In the genomic region with DNA sequence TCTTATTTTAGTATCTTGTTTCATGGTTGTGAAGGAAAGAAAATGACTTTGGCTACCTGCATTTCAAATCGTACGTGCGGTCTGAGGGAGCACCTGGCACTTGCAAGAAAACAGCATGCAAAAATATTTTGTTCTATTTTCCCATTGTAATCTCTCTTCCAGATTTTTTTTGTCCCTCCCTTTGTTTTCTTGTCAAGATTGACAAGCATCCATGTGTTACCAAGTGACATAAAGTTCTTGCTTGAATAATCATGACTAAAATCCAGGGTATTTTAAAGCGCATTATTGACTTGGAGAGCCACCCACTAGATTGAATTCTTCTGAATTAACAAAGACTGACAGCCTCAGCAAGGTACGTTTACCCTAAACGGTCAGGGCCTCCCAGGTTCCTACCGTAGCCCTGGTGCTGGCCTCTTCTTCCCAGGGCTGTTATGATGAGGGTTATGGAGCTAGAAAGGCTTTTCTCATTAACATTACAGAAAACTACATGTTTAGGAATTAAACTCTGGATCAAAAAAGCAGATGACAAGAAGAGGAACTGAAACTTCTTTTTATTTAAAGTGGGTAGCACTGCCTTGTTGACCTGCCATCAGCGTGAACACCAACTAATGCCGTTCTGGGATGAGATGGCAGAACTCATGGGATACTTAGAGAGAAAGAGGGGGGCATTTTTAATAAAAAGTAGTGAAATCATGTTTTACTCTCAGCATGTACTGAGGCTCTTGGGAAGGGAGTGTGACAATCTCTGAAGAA, we compare ENCODE assay signal across 2 cellular contexts.
TF ChIP-seq lines count a peak whose summit lies in the region.

No MANE protein-coding gene starts in this region.

TF ChIP-seq in GM12878, 131 proteins besides CTCF, POLR2A, EP300 and RAD21 (continued from another document and continues in another):
- TF ChIP-seq, protein P1, sequence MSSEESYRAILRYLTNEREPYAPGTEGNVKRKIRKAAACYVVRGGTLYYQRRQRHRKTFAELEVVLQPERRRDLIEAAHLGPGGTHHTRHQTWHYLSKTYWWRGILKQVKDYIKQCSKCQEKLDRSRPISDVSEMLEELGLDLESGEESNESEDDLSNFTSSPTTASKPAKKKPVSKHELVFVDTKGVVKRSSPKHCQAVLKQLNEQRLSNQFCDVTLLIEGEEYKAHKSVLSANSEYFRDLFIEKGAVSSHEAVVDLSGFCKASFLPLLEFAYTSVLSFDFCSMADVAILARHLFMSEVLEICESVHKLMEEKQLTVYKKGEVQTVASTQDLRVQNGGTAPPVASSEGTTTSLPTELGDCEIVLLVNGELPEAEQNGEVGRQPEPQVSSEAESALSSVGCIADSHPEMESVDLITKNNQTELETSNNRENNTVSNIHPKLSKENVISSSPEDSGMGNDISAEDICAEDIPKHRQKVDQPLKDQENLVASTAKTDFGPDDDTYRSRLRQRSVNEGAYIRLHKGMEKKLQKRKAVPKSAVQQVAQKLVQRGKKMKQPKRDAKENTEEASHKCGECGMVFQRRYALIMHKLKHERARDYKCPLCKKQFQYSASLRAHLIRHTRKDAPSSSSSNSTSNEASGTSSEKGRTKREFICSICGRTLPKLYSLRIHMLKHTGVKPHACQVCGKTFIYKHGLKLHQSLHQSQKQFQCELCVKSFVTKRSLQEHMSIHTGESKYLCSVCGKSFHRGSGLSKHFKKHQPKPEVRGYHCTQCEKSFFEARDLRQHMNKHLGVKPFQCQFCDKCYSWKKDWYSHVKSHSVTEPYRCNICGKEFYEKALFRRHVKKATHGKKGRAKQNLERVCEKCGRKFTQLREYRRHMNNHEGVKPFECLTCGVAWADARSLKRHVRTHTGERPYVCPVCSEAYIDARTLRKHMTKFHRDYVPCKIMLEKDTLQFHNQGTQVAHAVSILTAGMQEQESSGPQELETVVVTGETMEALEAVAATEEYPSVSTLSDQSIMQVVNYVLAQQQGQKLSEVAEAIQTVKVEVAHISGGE (CRISPR knock-in tag; IDR thresholded peaks at IDR 0.05): no peak
- no peak for TF ChIP-seq EZH2 (IDR thresholded peaks at IDR 0.05; ENCODE audit: borderline replicate concordance, control insufficient read depth, low read depth, low read length)
- TF ChIP-seq, protein P2, sequence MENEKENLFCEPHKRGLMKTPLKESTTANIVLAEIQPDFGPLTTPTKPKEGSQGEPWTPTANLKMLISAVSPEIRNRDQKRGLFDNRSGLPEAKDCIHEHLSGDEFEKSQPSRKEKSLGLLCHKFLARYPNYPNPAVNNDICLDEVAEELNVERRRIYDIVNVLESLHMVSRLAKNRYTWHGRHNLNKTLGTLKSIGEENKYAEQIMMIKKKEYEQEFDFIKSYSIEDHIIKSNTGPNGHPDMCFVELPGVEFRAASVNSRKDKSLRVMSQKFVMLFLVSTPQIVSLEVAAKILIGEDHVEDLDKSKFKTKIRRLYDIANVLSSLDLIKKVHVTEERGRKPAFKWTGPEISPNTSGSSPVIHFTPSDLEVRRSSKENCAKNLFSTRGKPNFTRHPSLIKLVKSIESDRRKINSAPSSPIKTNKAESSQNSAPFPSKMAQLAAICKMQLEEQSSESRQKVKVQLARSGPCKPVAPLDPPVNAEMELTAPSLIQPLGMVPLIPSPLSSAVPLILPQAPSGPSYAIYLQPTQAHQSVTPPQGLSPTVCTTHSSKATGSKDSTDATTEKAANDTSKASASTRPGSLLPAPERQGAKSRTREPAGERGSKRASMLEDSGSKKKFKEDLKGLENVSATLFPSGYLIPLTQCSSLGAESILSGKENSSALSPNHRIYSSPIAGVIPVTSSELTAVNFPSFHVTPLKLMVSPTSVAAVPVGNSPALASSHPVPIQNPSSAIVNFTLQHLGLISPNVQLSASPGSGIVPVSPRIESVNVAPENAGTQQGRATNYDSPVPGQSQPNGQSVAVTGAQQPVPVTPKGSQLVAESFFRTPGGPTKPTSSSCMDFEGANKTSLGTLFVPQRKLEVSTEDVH (IDR thresholded peaks at IDR 0.05; ENCODE audit: low read depth, partially characterized antibody): no peak
- no peak for TF ChIP-seq NR2C2 (IDR thresholded peaks at IDR 0.05; ENCODE audit: borderline replicate concordance, control insufficient read depth, insufficient read length, low read depth)
- TF ChIP-seq TCF7 (IDR thresholded peaks at IDR 0.05; ENCODE audit: borderline replicate concordance): no peak; the same call in 1 of the 2 replicates
- TF ChIP-seq STAT3 (IDR thresholded peaks at IDR 0.05; ENCODE audit: low read depth, low read length): no peak
- TF ChIP-seq ZBED1 (IDR thresholded peaks at IDR 0.05; ENCODE audit: borderline replicate concordance): no peak
- no peak for TF ChIP-seq ZSCAN29 (IDR thresholded peaks at IDR 0.05)
- TF ChIP-seq ZNF207 (IDR thresholded peaks at IDR 0.05; ENCODE audit: borderline replicate concordance): no peak
- TF ChIP-seq, protein P3, sequence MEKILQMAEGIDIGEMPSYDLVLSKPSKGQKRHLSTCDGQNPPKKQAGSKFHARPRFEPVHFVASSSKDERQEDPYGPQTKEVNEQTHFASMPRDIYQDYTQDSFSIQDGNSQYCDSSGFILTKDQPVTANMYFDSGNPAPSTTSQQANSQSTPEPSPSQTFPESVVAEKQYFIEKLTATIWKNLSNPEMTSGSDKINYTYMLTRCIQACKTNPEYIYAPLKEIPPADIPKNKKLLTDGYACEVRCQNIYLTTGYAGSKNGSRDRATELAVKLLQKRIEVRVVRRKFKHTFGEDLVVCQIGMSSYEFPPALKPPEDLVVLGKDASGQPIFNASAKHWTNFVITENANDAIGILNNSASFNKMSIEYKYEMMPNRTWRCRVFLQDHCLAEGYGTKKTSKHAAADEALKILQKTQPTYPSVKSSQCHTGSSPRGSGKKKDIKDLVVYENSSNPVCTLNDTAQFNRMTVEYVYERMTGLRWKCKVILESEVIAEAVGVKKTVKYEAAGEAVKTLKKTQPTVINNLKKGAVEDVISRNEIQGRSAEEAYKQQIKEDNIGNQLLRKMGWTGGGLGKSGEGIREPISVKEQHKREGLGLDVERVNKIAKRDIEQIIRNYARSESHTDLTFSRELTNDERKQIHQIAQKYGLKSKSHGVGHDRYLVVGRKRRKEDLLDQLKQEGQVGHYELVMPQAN (conservative IDR thresholded peaks at IDR 0.05): 0 out of 2 replicates have a peak, but pooled peaks have one; percentile 9
- TF ChIP-seq, protein P4, sequence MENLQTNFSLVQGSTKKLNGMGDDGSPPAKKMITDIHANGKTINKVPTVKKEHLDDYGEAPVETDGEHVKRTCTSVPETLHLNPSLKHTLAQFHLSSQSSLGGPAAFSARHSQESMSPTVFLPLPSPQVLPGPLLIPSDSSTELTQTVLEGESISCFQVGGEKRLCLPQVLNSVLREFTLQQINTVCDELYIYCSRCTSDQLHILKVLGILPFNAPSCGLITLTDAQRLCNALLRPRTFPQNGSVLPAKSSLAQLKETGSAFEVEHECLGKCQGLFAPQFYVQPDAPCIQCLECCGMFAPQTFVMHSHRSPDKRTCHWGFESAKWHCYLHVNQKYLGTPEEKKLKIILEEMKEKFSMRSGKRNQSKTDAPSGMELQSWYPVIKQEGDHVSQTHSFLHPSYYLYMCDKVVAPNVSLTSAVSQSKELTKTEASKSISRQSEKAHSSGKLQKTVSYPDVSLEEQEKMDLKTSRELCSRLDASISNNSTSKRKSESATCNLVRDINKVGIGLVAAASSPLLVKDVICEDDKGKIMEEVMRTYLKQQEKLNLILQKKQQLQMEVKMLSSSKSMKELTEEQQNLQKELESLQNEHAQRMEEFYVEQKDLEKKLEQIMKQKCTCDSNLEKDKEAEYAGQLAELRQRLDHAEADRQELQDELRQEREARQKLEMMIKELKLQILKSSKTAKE (IDR thresholded peaks at IDR 0.05; ENCODE audit: low read depth, poor library complexity, severe bottlenecking): no peak
- TF ChIP-seq IRF4 (IDR thresholded peaks at IDR 0.05; ENCODE audit: low read depth, low read length): peak; percentile 84

TF ChIP-seq in SK-N-SH treated with all-trans-retinoic acid at 6 μM for 48 hours, 23 proteins besides CTCF, POLR2A, EP300 and RAD21 (continued from another document):
- TF ChIP-seq ESRRG (CRISPR knock-in tag; IDR thresholded peaks at IDR 0.05) (no peak), ZFP30 (CRISPR knock-in tag; IDR thresholded peaks at IDR 0.05) (no peak), BACH2 (CRISPR knock-in tag; IDR thresholded peaks at IDR 0.05; ENCODE audit: borderline replicate concordance) (no peak), ZNF8 (CRISPR knock-in tag; IDR thresholded peaks at IDR 0.05) (no peak)
